ENCODE assay signal across 15 cellular contexts in genomic region chr4:98519268-98519993, GRCh38.
DNase-seq lines count a peak whose midpoint lies in the region; ATAC-seq, FAIRE-seq and TF ChIP-seq lines count a peak whose summit lies in the region.
"Had no signal": no experiment of that assay in that cellular context is flagged by ENCODE, and none has a peak within 500 bp of the region (broad histone marks: within the 10 kb centered on the region; RNA-seq: fewer than 3 reads in every experiment).

No MANE protein-coding gene starts in this region.

- peaks cover 12% of the 10 kb centered on the region for H3K36me3 Mint-ChIP-seq in activated T-helper 2 cell treated with anti-CD3 and anti-CD28 coated beads, Interferon-gamma antibody, Interleukin-2, Interleukin-4, amounts not matched to agents 10 μg/mL and 5 μg/mL and 100 μg/mL, durations not matched to agents 14 hours and 24 hours and 36 hours (ENCODE audit: low read depth)

- H3K4me2 ChIP-seq in A549, result no peak overlapping the region
- H3K4me2 ChIP-seq: BLaER1 had no signal

- TF ChIP-seq POLR2A in A549 (IDR thresholded peaks at IDR 0.05; ENCODE audit: low read length), result no peak

- FAIRE-seq in A549 (lab: Jason Lieb, UNC), result no peak
- FAIRE-seq: islet of Langerhans had no signal

- DNase-seq in A549 (ENCODE audit: low read depth in 1 of 2, low spot score in 1 of 2) (no peak), ELR (ENCODE audit: low read depth) (peak; percentile 65), iris pigment epithelial cell (ENCODE audit: low read depth) (peak; percentile 93), anterior cingulate cortex (lab: John Stamatoyannopoulos, UW) (no peak), NCI-H2081 (lab: John Stamatoyannopoulos, UW) (no peak), AG20443 (ENCODE audit: low spot score) (no peak)
- no peak for DNase-seq in activated T-helper 2 cell treated with anti-CD3 and anti-CD28 coated beads, Interferon-gamma antibody, Interleukin-2, Interleukin-4, amounts not matched to agents 10 μg/mL and 5 μg/mL and 100 μg/mL, durations not matched to agents 14 hours and 24 hours and 36 hours (ENCODE audit: low spot score)
- DNase-seq: cortex of kidney; foreskin melanocyte; NCI-H446; PC-3; stimulated activated CD4-positive, alpha-beta T cell treated with anti-CD3 and anti-CD28 coated beads, Interleukin-4, amount 100 ng/mL, for 4 hours had no signal

- H3K4me1 ChIP-seq in A549, result peaks cover 70% of the 10 kb centered on the region
- H3K4me1 ChIP-seq: BLaER1 had no signal

- no peaks in the 10 kb centered on the region for H3K9me3 ChIP-seq in A549
- H3K9me3 ChIP-seq: BLaER1 had no signal

- no peak overlapping the region for H3K4me3 Mint-ChIP-seq in activated T-helper 2 cell treated with anti-CD3 and anti-CD28 coated beads, Interferon-gamma antibody, Interleukin-2, Interleukin-4, amounts not matched to agents 10 μg/mL and 5 μg/mL and 100 μg/mL, durations not matched to agents 14 hours and 24 hours and 36 hours (ENCODE audit: low read depth)

- no peak for TF ChIP-seq EP300 in A549 (IDR thresholded peaks at IDR 0.05)

- TF ChIP-seq RAD21 in A549 (conservative IDR thresholded peaks at IDR 0.05 in 1 of 2, IDR thresholded peaks at IDR 0.05 in 1 of 2), result no peak

- H3K27me3 Mint-ChIP-seq in activated T-helper 2 cell treated with anti-CD3 and anti-CD28 coated beads, Interferon-gamma antibody, Interleukin-2, Interleukin-4, amounts not matched to agents 10 μg/mL and 5 μg/mL and 100 μg/mL, durations not matched to agents 14 hours and 24 hours and 36 hours (ENCODE audit: low read depth), result no peaks in the 10 kb centered on the region

- POLR2A ChIA-PET in A549 (lab: Yijun Ruan, JAX), result no interaction called here

- TF ChIP-seq CTCF in A549 (IDR thresholded peaks at IDR 0.05), result no peak

- CTCF ChIA-PET in A549 (lab: Yijun Ruan, JAX), result interaction anchor here (0.9 kb wide), 1 partner anchor 52 kb away, joined by 3 read pairs; no protein-coding TSS in a partner anchor

- no peaks in the 10 kb centered on the region for H3K9me3 Mint-ChIP-seq in activated T-helper 2 cell treated with anti-CD3 and anti-CD28 coated beads, Interferon-gamma antibody, Interleukin-2, Interleukin-4, amounts not matched to agents 10 μg/mL and 5 μg/mL and 100 μg/mL, durations not matched to agents 14 hours and 24 hours and 36 hours

- peak overlapping the region; percentile 79 for H3K27ac Mint-ChIP-seq in activated T-helper 2 cell treated with anti-CD3 and anti-CD28 coated beads, Interferon-gamma antibody, Interleukin-2, Interleukin-4, amounts not matched to agents 10 μg/mL and 5 μg/mL and 100 μg/mL, durations not matched to agents 14 hours and 24 hours and 36 hours

- WGBS in A549 (ENCODE audit: missing lambda C conversion rate), result 73% methylated on average over 8 of the region's 8 CpGs

- H3K27ac ChIP-seq in A549, result peak overlapping the region; percentile 3 to 85; a peak in 3 of 6 replicates
- H3K27ac ChIP-seq: BLaER1 had no signal

- intact Hi-C loops in activated T-helper 2 cell treated with anti-CD3 and anti-CD28 coated beads, Interferon-gamma antibody, Interleukin-2, Interleukin-4, amounts not matched to agents 10 μg/mL and 5 μg/mL and 100 μg/mL, durations not matched to agents 14 hours and 24 hours and 36 hours (cut with micrococcal nuclease), result loop anchor here (5.0 to 10.0 kb wide), 2 partner anchors 55 to 257 kb away; partner anchors contain the start of gene RAP1GDS1

- H3K4me3 ChIP-seq in A549, result no peak overlapping the region
- H3K4me3 ChIP-seq: BLaER1 had no signal

- ATAC-seq in A549 (no peak), HG03354 (IDR thresholded peaks at IDR 0.05; ENCODE audit: poor library complexity, severe bottlenecking, unreplicated experiment) (no peak)
- ATAC-seq: PC-3 had no signal

- H3K4me1 Mint-ChIP-seq in activated T-helper 2 cell treated with anti-CD3 and anti-CD28 coated beads, Interferon-gamma antibody, Interleukin-2, Interleukin-4, amounts not matched to agents 10 μg/mL and 5 μg/mL and 100 μg/mL, durations not matched to agents 14 hours and 24 hours and 36 hours (ENCODE audit: low read depth), result peaks cover 73% of the 10 kb centered on the region

TF ChIP-seq in A549, 52 proteins besides CTCF, POLR2A, EP300 and RAD21:
- TF ChIP-seq HDAC2 (IDR thresholded peaks at IDR 0.05) (no peak), NFE2L2 (conservative IDR thresholded peaks at IDR 0.05; ENCODE audit: low read length) (no peak), CEBPB (IDR thresholded peaks at IDR 0.05) (no peak), HEYL (CRISPR knock-in tag; IDR thresholded peaks at IDR 0.05) (no peak), HES2 (IDR thresholded peaks at IDR 0.05) (no peak), RCOR1 (IDR thresholded peaks at IDR 0.05; ENCODE audit: low read depth, low read length) (no peak), JUN (IDR thresholded peaks at IDR 0.05) (no peak), FOXS1 (CRISPR knock-in tag; IDR thresholded peaks at IDR 0.05) (no peak), CHD2 (IDR thresholded peaks at IDR 0.05; ENCODE audit: low read length, partially characterized antibody) (no peak), PHF8 (IDR thresholded peaks at IDR 0.05; ENCODE audit: borderline replicate concordance, low read depth) (no peak), RFX5 (IDR thresholded peaks at IDR 0.05) (no peak), E2F6 (IDR thresholded peaks at IDR 0.05; ENCODE audit: borderline replicate concordance, low read depth) (no peak), EHF (CRISPR knock-in tag; IDR thresholded peaks at IDR 0.05) (no peak), EHMT2 (IDR thresholded peaks at IDR 0.05; ENCODE audit: low read depth) (no peak), HMGXB4 (CRISPR knock-in tag; IDR thresholded peaks at IDR 0.05; ENCODE audit: borderline replicate concordance) (no peak)
- TF ChIP-seq, protein P1, sequence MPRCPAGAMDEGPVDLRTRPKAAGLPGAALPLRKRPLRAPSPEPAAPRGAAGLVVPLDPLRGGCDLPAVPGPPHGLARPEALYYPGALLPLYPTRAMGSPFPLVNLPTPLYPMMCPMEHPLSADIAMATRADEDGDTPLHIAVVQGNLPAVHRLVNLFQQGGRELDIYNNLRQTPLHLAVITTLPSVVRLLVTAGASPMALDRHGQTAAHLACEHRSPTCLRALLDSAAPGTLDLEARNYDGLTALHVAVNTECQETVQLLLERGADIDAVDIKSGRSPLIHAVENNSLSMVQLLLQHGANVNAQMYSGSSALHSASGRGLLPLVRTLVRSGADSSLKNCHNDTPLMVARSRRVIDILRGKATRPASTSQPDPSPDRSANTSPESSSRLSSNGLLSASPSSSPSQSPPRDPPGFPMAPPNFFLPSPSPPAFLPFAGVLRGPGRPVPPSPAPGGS (IDR thresholded peaks at IDR 0.05), result no peak
- TF ChIP-seq, protein P2, sequence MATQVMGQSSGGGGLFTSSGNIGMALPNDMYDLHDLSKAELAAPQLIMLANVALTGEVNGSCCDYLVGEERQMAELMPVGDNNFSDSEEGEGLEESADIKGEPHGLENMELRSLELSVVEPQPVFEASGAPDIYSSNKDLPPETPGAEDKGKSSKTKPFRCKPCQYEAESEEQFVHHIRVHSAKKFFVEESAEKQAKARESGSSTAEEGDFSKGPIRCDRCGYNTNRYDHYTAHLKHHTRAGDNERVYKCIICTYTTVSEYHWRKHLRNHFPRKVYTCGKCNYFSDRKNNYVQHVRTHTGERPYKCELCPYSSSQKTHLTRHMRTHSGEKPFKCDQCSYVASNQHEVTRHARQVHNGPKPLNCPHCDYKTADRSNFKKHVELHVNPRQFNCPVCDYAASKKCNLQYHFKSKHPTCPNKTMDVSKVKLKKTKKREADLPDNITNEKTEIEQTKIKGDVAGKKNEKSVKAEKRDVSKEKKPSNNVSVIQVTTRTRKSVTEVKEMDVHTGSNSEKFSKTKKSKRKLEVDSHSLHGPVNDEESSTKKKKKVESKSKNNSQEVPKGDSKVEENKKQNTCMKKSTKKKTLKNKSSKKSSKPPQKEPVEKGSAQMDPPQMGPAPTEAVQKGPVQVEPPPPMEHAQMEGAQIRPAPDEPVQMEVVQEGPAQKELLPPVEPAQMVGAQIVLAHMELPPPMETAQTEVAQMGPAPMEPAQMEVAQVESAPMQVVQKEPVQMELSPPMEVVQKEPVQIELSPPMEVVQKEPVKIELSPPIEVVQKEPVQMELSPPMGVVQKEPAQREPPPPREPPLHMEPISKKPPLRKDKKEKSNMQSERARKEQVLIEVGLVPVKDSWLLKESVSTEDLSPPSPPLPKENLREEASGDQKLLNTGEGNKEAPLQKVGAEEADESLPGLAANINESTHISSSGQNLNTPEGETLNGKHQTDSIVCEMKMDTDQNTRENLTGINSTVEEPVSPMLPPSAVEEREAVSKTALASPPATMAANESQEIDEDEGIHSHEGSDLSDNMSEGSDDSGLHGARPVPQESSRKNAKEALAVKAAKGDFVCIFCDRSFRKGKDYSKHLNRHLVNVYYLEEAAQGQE (IDR thresholded peaks at IDR 0.05), result no peak

Comparison
In these comparisons a context has a peak if more than half of its experiments do, and no peak if none do; other contexts are left out.
1. DNase-seq: peak in ELR (single experiment) and iris pigment epithelial cell (single experiment); none in A549 (0 of 2), activated T-helper 2 cell treated with anti-CD3 and anti-CD28 coated beads, Interferon-gamma antibody, Interleukin-2, Interleukin-4, amounts not matched to agents 10 μg/mL and 5 μg/mL and 100 μg/mL, durations not matched to agents 14 hours and 24 hours and 36 hours (single experiment), anterior cingulate cortex (0 of 58), NCI-H2081 (0 of 2) and AG20443 (single experiment).